Comparison of ENCODE assay signal across 16 cellular contexts in the genomic region with DNA sequence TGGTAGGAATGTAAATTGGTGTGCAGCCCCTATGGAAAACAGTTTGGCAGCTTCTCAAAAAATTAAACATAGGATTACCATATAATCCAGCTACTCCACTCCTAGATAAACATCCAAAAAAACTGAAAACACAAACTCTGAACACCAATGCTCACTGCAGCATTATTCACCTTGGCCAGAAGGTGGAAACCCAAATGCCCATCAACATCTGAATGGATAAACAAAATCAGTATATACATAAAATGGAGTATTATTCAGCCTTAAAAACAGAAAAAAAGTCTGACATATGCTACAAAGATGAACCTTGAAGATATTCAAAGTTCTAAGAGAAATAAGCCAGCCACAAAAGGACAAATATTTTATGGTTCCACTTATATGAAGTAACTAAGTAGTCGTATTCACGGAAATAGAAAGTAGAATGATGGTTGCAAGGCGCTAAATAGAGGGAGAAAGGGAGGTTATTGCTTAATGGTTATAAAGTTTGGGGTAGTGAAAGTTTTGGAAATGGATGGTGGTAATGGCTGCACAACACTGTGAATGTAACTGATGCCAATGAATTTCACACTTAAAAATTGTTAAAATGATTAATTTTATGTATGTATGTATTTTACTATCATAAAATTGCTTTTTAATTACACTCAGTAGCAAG. TPM values are rescaled to one million over a fixed set of nuclear protein-coding genes. Genes with fewer than 3 reads are reported as not detected.
A peak's percentile ranks its signal among the peaks of the same experiment; 100 is the strongest.
DNase-seq lines count a peak whose midpoint lies in the region; ATAC-seq and TF ChIP-seq lines count a peak whose summit lies in the region.
"Had no signal": no experiment of that assay in that cellular context is flagged by ENCODE, and none has a peak within 500 bp of the region (broad histone marks: within the 10 kb centered on the region; RNA-seq: fewer than 3 reads in every experiment).

No MANE protein-coding gene starts in this region.

- no peaks in the 10 kb centered on the region for H3K27me3 Mint-ChIP-seq in HFFc6 (ENCODE audit: insufficient read depth)
- peaks cover under 1% of the 10 kb centered on the region for H3K27me3 Mint-ChIP-seq in T-helper 2 cell treated with Interferon-gamma antibody and Interleukin-4, amounts not matched to agents 5 μg/mL and 100 μg/mL, for 36 hours (ENCODE audit: low read depth)
- peaks cover 0 to 4% (median 0%) of the 10 kb centered on the region in 5 donors for H3K27me3 Mint-ChIP-seq in naive thymus-derived CD4-positive, alpha-beta T cell

- no peak overlapping the region for H3K27ac Mint-ChIP-seq in HFFc6
- no peak overlapping the region for H3K27ac Mint-ChIP-seq in T-helper 2 cell treated with Interferon-gamma antibody and Interleukin-4, amounts not matched to agents 5 μg/mL and 100 μg/mL, for 36 hours
- peak overlapping the region in 8 of 9 donors; percentile 7 to 98 (median 81) for H3K27ac Mint-ChIP-seq in naive thymus-derived CD4-positive, alpha-beta T cell
- H3K27ac Mint-ChIP-seq: neural progenitor cell; T-helper 1 cell treated with Interleukin-12 subunit alpha and Interleukin-12 subunit beta and Interleukin-4 antibody, amounts not matched to agents 30 μg/mL and 1 μg/mL, for 36 hours had no signal

- no peak for TF ChIP-seq RAD21 in SK-N-SH (IDR thresholded peaks at IDR 0.05; ENCODE audit: low read length)

- H3K9me3 ChIP-seq in SK-N-SH, result no peaks in the 10 kb centered on the region
- H3K9me3 ChIP-seq in naive thymus-derived CD4-positive, alpha-beta T cell (ENCODE audit: control insufficient read depth in 2 of 3, low read length in 3 of 3), result no peaks in the 10 kb centered on the region
- H3K9me3 ChIP-seq: A549, heart right ventricle, transverse colon had no signal

- no peaks in the 10 kb centered on the region for H3K36me3 Mint-ChIP-seq in HFFc6 (ENCODE audit: low read depth)
- H3K36me3 Mint-ChIP-seq in T-helper 2 cell treated with Interferon-gamma antibody and Interleukin-4, amounts not matched to agents 5 μg/mL and 100 μg/mL, for 36 hours (ENCODE audit: low read depth), result peaks cover 26% of the 10 kb centered on the region
- H3K36me3 Mint-ChIP-seq in naive thymus-derived CD4-positive, alpha-beta T cell, result peaks cover 0 to 23% (median 9%) of the 10 kb centered on the region in 5 donors

- H3K4me1 Mint-ChIP-seq in HFFc6 (ENCODE audit: low read depth), result peaks cover 29% of the 10 kb centered on the region
- peaks cover 31% of the 10 kb centered on the region for H3K4me1 Mint-ChIP-seq in T-helper 2 cell treated with Interferon-gamma antibody and Interleukin-4, amounts not matched to agents 5 μg/mL and 100 μg/mL, for 36 hours (ENCODE audit: low read depth)
- H3K4me1 Mint-ChIP-seq in naive thymus-derived CD4-positive, alpha-beta T cell, result peaks cover 19 to 72% (median 62%) of the 10 kb centered on the region in 7 donors

- no peak overlapping the region for H3K27ac ChIP-seq in SK-N-SH (ENCODE audit: low read depth in 2 of 2, low read length in 1 of 2)
- peak overlapping the region; percentile 95 for H3K27ac ChIP-seq in naive thymus-derived CD4-positive, alpha-beta T cell (ENCODE audit: low read depth, low read length)
- H3K27ac ChIP-seq: A549, heart right ventricle, neural progenitor cell, transverse colon had no signal

- no peaks in the 10 kb centered on the region for H3K27me3 ChIP-seq in SK-N-SH (ENCODE audit: insufficient read depth)
- no peaks in the 10 kb centered on the region for H3K27me3 ChIP-seq in naive thymus-derived CD4-positive, alpha-beta T cell (ENCODE audit: control insufficient read depth in 2 of 2, insufficient read depth in 2 of 2, low read length in 2 of 2)
- H3K27me3 ChIP-seq: heart right ventricle, neural progenitor cell, transverse colon had no signal

- no peak for TF ChIP-seq EP300 in SK-N-SH (IDR thresholded peaks at IDR 0.05; ENCODE audit: borderline replicate concordance in 1 of 2, low read depth in 1 of 2, low read length in 1 of 2)

- H2AFZ ChIP-seq in SK-N-SH (ENCODE audit: low read depth), result no peak overlapping the region
- H2AFZ ChIP-seq: neural progenitor cell had no signal

- H3K4me3 ChIP-seq in SK-N-SH (ENCODE audit: low read depth in 2 of 2, low read length in 1 of 2), result no peak overlapping the region
- no peak overlapping the region for H3K4me3 ChIP-seq in naive thymus-derived CD4-positive, alpha-beta T cell (ENCODE audit: low read length)
- H3K4me3 ChIP-seq: A549, heart right ventricle, neural progenitor cell, transverse colon had no signal

- CTCF ChIA-PET in SK-N-SH (lab: Yijun Ruan, JAX), result interaction anchor here (0.6 to 3.9 kb wide), 4 partner anchors 11 to 17 kb away, joined by 3 to 18 read pairs (median 14); partner anchors contain the start of genes C6orf120 and WDR27
- CTCF ChIA-PET in naive thymus-derived CD4-positive, alpha-beta T cell (lab: Charles Lee), result no interaction called here

- peaks cover 19% of the 10 kb centered on the region for H3F3A ChIP-seq in SK-N-SH (replicated peaks; ENCODE audit: insufficient read depth)

- intact Hi-C loops in naive thymus-derived CD4-positive, alpha-beta T cell (cut with micrococcal nuclease), result loop anchor here in 1 of 2 donors (5.0 kb wide), 1 partner anchor 1898 kb away; no protein-coding TSS in a partner anchor

- no peaks in the 10 kb centered on the region for H3K9me3 Mint-ChIP-seq in HFFc6
- no peaks in the 10 kb centered on the region for H3K9me3 Mint-ChIP-seq in T-helper 2 cell treated with Interferon-gamma antibody and Interleukin-4, amounts not matched to agents 5 μg/mL and 100 μg/mL, for 36 hours
- peaks cover 0 to 3% (median 0%) of the 10 kb centered on the region in 11 donors for H3K9me3 Mint-ChIP-seq in naive thymus-derived CD4-positive, alpha-beta T cell
- H3K9me3 Mint-ChIP-seq: T-helper 1 cell treated with Interleukin-12 subunit alpha and Interleukin-12 subunit beta and Interleukin-4 antibody, amounts not matched to agents 30 μg/mL and 1 μg/mL, for 36 hours had no signal

- peaks cover 72% of the 10 kb centered on the region for H3K79me2 ChIP-seq in SK-N-SH (ENCODE audit: insufficient read depth)

- DNase-seq in SK-N-SH (no peak), HFFc6 (no peak), amniotic stem cell (lab: John Stamatoyannopoulos, UW) (no peak), hippocampal formation (lab: John Stamatoyannopoulos, UW) (no peak)
- no peak for DNase-seq in T-helper 2 cell treated with Interferon-gamma antibody and Interleukin-4, amounts not matched to agents 5 μg/mL and 100 μg/mL, for 36 hours (ENCODE audit: low spot score)
- no peak for DNase-seq in naive thymus-derived CD4-positive, alpha-beta T cell
- DNase-seq: activated CD8-positive, alpha-beta memory T cell treated with anti-CD3 and anti-CD28 coated beads for 24 hours; aorta; DMS79; heart right ventricle; transverse colon had no signal

- POLR2A ChIA-PET in SK-N-SH (lab: Yijun Ruan, JAX), result no interaction called here
- POLR2A ChIA-PET in naive thymus-derived CD4-positive, alpha-beta T cell (lab: Charles Lee), result interaction anchor here (9.1 to 16.5 kb wide), 2 partner anchors 15 to 30 kb away, joined by 97 to 307 read pairs; partner anchors contain the start of genes C6orf120, DYNLT2, ERMARD and WDR27

- no peak overlapping the region for H3K4me3 Mint-ChIP-seq in HFFc6
- peak overlapping the region; percentile 14 for H3K4me3 Mint-ChIP-seq in T-helper 2 cell treated with Interferon-gamma antibody and Interleukin-4, amounts not matched to agents 5 μg/mL and 100 μg/mL, for 36 hours
- H3K4me3 Mint-ChIP-seq in naive thymus-derived CD4-positive, alpha-beta T cell, result peak overlapping the region in 5 of 10 donors; percentile 30 to 62 (median 48)
- H3K4me3 Mint-ChIP-seq: neural progenitor cell; T-helper 1 cell treated with Interleukin-12 subunit alpha and Interleukin-12 subunit beta and Interleukin-4 antibody, amounts not matched to agents 30 μg/mL and 1 μg/mL, for 36 hours had no signal

- peaks cover 13 to 15% of the 10 kb centered on the region in 2 experiments; a peak in 3 of 4 replicates for H3K4me1 ChIP-seq in SK-N-SH (ENCODE audit: control insufficient read depth in 1 of 2, insufficient read depth in 2 of 2, low read depth in 1 of 2, low read length in 1 of 2)
- H3K4me1 ChIP-seq in naive thymus-derived CD4-positive, alpha-beta T cell (ENCODE audit: control insufficient read depth in 2 of 2, insufficient read depth in 2 of 2, low read length in 2 of 2), result peaks cover 13 to 24% of the 10 kb centered on the region in 2 donors

- 98% methylated on average over 3 of the region's 3 CpGs for WGBS in SK-N-SH (ENCODE audit: low lambda C conversion rate)

- H3K9me2 ChIP-seq in SK-N-SH, result no peaks in the 10 kb centered on the region

- H4K20me1 ChIP-seq in SK-N-SH (ENCODE audit: insufficient read depth), result peaks cover 23% of the 10 kb centered on the region

- H3K4me2 ChIP-seq in SK-N-SH, result no peak overlapping the region
- H3K4me2 ChIP-seq: neural progenitor cell had no signal

- H3K9ac ChIP-seq in SK-N-SH, result no peak overlapping the region
- H3K9ac ChIP-seq: neural progenitor cell had no signal

- peak; percentile 29; the same call in 1 of the 2 replicates for TF ChIP-seq CTCF in SK-N-SH (IDR thresholded peaks at IDR 0.05)
- TF ChIP-seq CTCF in HFFc6 (IDR thresholded peaks at IDR 0.05), result peak; percentile 48

- peaks cover 24 to 25% of the 10 kb centered on the region in 2 experiments for H3K36me3 ChIP-seq in SK-N-SH (replicated peaks in 1 of 2; ENCODE audit: control insufficient read depth in 1 of 2, insufficient read depth in 2 of 2, low read length in 1 of 2)
- peaks cover 5 to 21% (median 14%) of the 10 kb centered on the region in 3 experiments for H3K36me3 ChIP-seq in naive thymus-derived CD4-positive, alpha-beta T cell (ENCODE audit: control insufficient read depth in 2 of 3, insufficient read depth in 3 of 3, low read length in 3 of 3)

- no peak for ATAC-seq in SK-N-SH treated with all-trans-retinoic acid at 6 μM for 48 hours
- no peak for ATAC-seq in naive thymus-derived CD4-positive, alpha-beta T cell
- no peak for ATAC-seq in HG03025 (IDR thresholded peaks at IDR 0.05; ENCODE audit: low FRiP score, unreplicated experiment)
- ATAC-seq: A549, heart right ventricle had no signal

RNA-seq across cellular contexts. Expression of gene PHF10, which starts 4.0 kb away (rescaled TPM):
- 23.5 and 25.7 TPM in 2 replicates for polyA plus RNA-seq in SK-N-SH (2012; rRNA removed)
- 34.1 and 37.8 TPM in 2 replicates for polyA plus RNA-seq in SK-N-SH (2012; cell fraction: cytosol; rRNA removed)
- 22.8 and 50.2 TPM in 2 replicates for polyA plus RNA-seq in SK-N-SH (2012; cell fraction: nucleus; rRNA removed)
- total RNA-seq in HFFc6 (2021; fragmentation: NEBNext Ultra II Directional; extraction: Animal tissue kit (Norgen Biotek cat#: 25700)), result 10 to 100 TPM; 14.4 to 20.4 (median 18.7) TPM
- total RNA-seq in naive thymus-derived CD4-positive, alpha-beta T cell, result 100 to 1,000 TPM in 2 of 5 experiments, 10 to 100 TPM in 3; 58.7 to 124 (median 93.4) TPM
- 10 to 100 TPM; 17.1 to 21.9 TPM for polyA plus RNA-seq in naive thymus-derived CD4-positive, alpha-beta T cell

RNA-seq across cellular contexts. Expression of gene C6orf120, which starts 18.4 kb away (rescaled TPM):
- polyA plus RNA-seq in SK-N-SH (2012; rRNA removed), result 10.1 and 12.7 TPM in 2 replicates
- polyA plus RNA-seq in SK-N-SH (2012; cell fraction: cytosol; rRNA removed), result 18.7 and 21.5 TPM in 2 replicates
- 5.4 and 5.7 TPM in 2 replicates for polyA plus RNA-seq in SK-N-SH (2012; cell fraction: nucleus; rRNA removed)
- total RNA-seq in HFFc6 (2021; fragmentation: NEBNext Ultra II Directional; extraction: Animal tissue kit (Norgen Biotek cat#: 25700)), result 10 to 100 TPM; 44.9 to 53.5 (median 48.7) TPM
- 10 to 100 TPM; 16.0 to 38.1 (median 19.3) TPM for total RNA-seq in naive thymus-derived CD4-positive, alpha-beta T cell
- polyA plus RNA-seq in naive thymus-derived CD4-positive, alpha-beta T cell, result 10 to 100 TPM in 1 of 2 donors, 1 to 10 TPM in 1; 8.7 to 13.0 TPM

RNA-seq across cellular contexts. Expression of gene WDR27, which starts 18.5 kb away (rescaled TPM):
- 55.6 and 58.6 TPM in 2 replicates for polyA plus RNA-seq in SK-N-SH (2012; rRNA removed)
- polyA plus RNA-seq in SK-N-SH (2012; cell fraction: cytosol; rRNA removed), result 11.4 and 15.7 TPM in 2 replicates
- polyA plus RNA-seq in SK-N-SH (2012; cell fraction: nucleus; rRNA removed), result 420 and 490 TPM in 2 replicates
- 10 to 100 TPM in 5 of 6 experiments, 1 to 10 TPM in 1; 10.0 to 15.8 (median 12.1) TPM for total RNA-seq in HFFc6 (2021; fragmentation: NEBNext Ultra II Directional; extraction: Animal tissue kit (Norgen Biotek cat#: 25700))
- total RNA-seq in naive thymus-derived CD4-positive, alpha-beta T cell, result 10 to 100 TPM; 22.7 to 89.0 (median 41.4) TPM
- polyA plus RNA-seq in naive thymus-derived CD4-positive, alpha-beta T cell, result 1 to 10 TPM; 6.7 to 6.8 TPM

RNA-seq across cellular contexts. Expression of gene DYNLT2, which starts 31.0 kb away (rescaled TPM):
- polyA plus RNA-seq in SK-N-SH (2012; rRNA removed), result 0.81 and 1.3 TPM in 2 replicates
- polyA plus RNA-seq in SK-N-SH (2012; cell fraction: cytosol; rRNA removed), result 0.52 and 0.53 TPM in 2 replicates
- polyA plus RNA-seq in SK-N-SH (2012; cell fraction: nucleus; rRNA removed), result 3.5 and 3.8 TPM in 2 replicates
- under 1 TPM; 0.36 to 0.85 (median 0.51) TPM for total RNA-seq in HFFc6 (2021; fragmentation: NEBNext Ultra II Directional; extraction: Animal tissue kit (Norgen Biotek cat#: 25700))
- 1 to 10 TPM; 2.5 to 4.7 (median 4.1) TPM for total RNA-seq in naive thymus-derived CD4-positive, alpha-beta T cell
- polyA plus RNA-seq in naive thymus-derived CD4-positive, alpha-beta T cell, result 1 to 10 TPM in 1 of 2 donors, under 1 TPM in 1; 0.58 to 1.6 TPM

RNA-seq across cellular contexts. Expression of gene ERMARD, which starts 31.1 kb away (rescaled TPM):
- polyA plus RNA-seq in SK-N-SH (2012; rRNA removed), result 43.2 and 51.3 TPM in 2 replicates
- 19.0 and 23.5 TPM in 2 replicates for polyA plus RNA-seq in SK-N-SH (2012; cell fraction: cytosol; rRNA removed)
- polyA plus RNA-seq in SK-N-SH (2012; cell fraction: nucleus; rRNA removed), result 241 and 346 TPM in 2 replicates
- total RNA-seq in HFFc6 (2021; fragmentation: NEBNext Ultra II Directional; extraction: Animal tissue kit (Norgen Biotek cat#: 25700)), result 10 to 100 TPM; 13.7 to 17.5 (median 15.9) TPM
- total RNA-seq in naive thymus-derived CD4-positive, alpha-beta T cell, result 10 to 100 TPM; 30.3 to 43.7 (median 35.7) TPM
- polyA plus RNA-seq in naive thymus-derived CD4-positive, alpha-beta T cell, result 10 to 100 TPM in 1 of 2 donors, 1 to 10 TPM in 1; 5.5 to 18.5 TPM

Comparison
In these comparisons a context has a peak if more than half of its experiments do, and no peak if none do; other contexts are left out.
1. H3K27ac Mint-ChIP-seq: peak in naive thymus-derived CD4-positive, alpha-beta T cell (8 of 9); none in HFFc6 (single experiment) and T-helper 2 cell treated with Interferon-gamma antibody and Interleukin-4, amounts not matched to agents 5 μg/mL and 100 μg/mL, for 36 hours (single experiment).